1 cellular context compared by ENCODE assay signal in genomic region chr2:27664622-27665363, GRCh38.
TF ChIP-seq lines count a peak whose summit lies in the region.

No MANE protein-coding gene starts in this region.

TF ChIP-seq in HEK293, 187 proteins besides CTCF, POLR2A, EP300 and RAD21 (continued from another document):
- no peak for TF ChIP-seq REST (tag by site-specific recombination; IDR thresholded peaks at IDR 0.05)
- no peak for TF ChIP-seq WT1 (tag by site-specific recombination; IDR thresholded peaks at IDR 0.05)
- no peak for TF ChIP-seq ZNF830 (tag by site-specific recombination; IDR thresholded peaks at IDR 0.05; ENCODE audit: low read depth)
- no peak for TF ChIP-seq ZNF148 (tag by site-specific recombination; IDR thresholded peaks at IDR 0.05; ENCODE audit: borderline replicate concordance)
